18 cellular contexts compared by ENCODE assay signal in the genomic region with DNA sequence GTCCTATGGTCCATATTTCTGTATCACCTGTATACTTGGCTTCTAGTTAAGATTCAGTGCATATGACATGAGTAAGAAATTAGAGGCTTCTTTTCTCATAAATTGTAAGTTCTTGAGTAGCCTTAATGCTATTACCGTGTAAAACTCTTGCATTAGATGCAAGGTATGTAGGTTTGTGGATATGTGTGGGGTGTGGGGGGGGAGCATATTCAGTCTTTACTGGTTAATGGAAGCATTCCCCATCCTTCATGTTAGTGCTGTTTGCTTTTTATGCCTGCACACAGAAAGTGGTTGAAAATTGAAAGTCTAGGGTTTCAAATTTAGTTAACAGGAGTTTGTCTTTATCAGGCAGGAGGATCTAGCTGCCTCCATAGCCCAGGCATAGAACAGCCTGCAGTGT.
"Had no signal": no experiment of that assay in that cellular context is flagged by ENCODE, and none has a peak within 500 bp of the region (broad histone marks: within the 10 kb centered on the region; RNA-seq: fewer than 3 reads in every experiment).

No MANE protein-coding gene starts in this region.

- H3K4me2 ChIP-seq: neural progenitor cell had no signal

- H3K9me3 ChIP-seq: breast epithelium, left lung, ovary, tibial artery had no signal

- H3K4me3 ChIP-seq: breast epithelium, left lung, neural progenitor cell, ovary, tibial artery had no signal

- FAIRE-seq: kidney had no signal

- H3K9ac ChIP-seq: neural progenitor cell had no signal

- H3K4me1 ChIP-seq: breast epithelium had no signal

- DNase-seq: activated B cell treated with CpG ODN at 0.5 μM for 24 hours; activated CD4-positive, alpha-beta T cell treated with anti-CD3 and anti-CD28 coated beads, Interleukin-2, amount 10 ng/mL, durations not matched to agents 24 days and 14 days; activated naive CD8-positive, alpha-beta T cell treated with anti-CD3 and anti-CD28 coated beads for 36 hours; amygdala; cerebellar nuclear complex; effector memory CD8-positive, alpha-beta T cell; kidney; left lung; mammary epithelial cell; naive B cell; ovary; stimulated activated CD4-positive, alpha-beta T cell treated with anti-CD3 and anti-CD28 coated beads, Interleukin-12 subunit alpha, Interleukin-12 subunit beta, amount 100 ng/mL, for 4 hours; SW 1271; tibial artery had no signal

- ATAC-seq: effector memory CD8-positive, alpha-beta T cell; sciatic nerve; stimulated activated effector memory CD8-positive, alpha-beta T cell treated with anti-CD3 and anti-CD28 coated beads, Interleukin-12 subunit alpha, Interleukin-12 subunit beta, amount 100 ng/mL, for 72 hours had no signal

- H2AFZ ChIP-seq: neural progenitor cell had no signal

- H3K36me3 ChIP-seq: breast epithelium, neural progenitor cell, ovary, tibial artery had no signal

- H3K27me3 ChIP-seq: breast epithelium, left lung, neural progenitor cell, ovary, tibial artery had no signal

- H3K27ac ChIP-seq: left lung, neural progenitor cell, ovary had no signal
